ENCODE assay signal across 8 cellular contexts in genomic region chr17:63698886-63699637, GRCh38. TPM values are rescaled to one million over a fixed set of nuclear protein-coding genes. Genes with fewer than 3 reads are reported as not detected.
DNase-seq lines count a peak whose midpoint lies in the region; TF ChIP-seq lines count a peak whose summit lies in the region.

No MANE protein-coding gene starts in this region.

- H2BK12ac ChIP-seq in mesenchymal stem cell (ENCODE audit: low read length in 2 of 2), result no peak overlapping the region

- H2AK5ac ChIP-seq in mesenchymal stem cell (ENCODE audit: low read length, severe bottlenecking), result no peak overlapping the region

- H3K79me1 ChIP-seq in mesenchymal stem cell (replicated peaks; ENCODE audit: low read length, poor library complexity, severe bottlenecking), result peaks cover 9% of the 10 kb centered on the region

- H3K4me3 ChIP-seq in AG04450 (ENCODE audit: low read depth, low read length) (peak overlapping the region; percentile 55), KMS-11 (IDR thresholded peaks at IDR 0.05; ENCODE audit: insufficient read depth, low read depth, low read length) (no peak overlapping the region), colonic mucosa (peak overlapping the region; percentile 46), mesenchymal stem cell (ENCODE audit: insufficient read depth in 1 of 2, low read depth in 1 of 2, low read length in 2 of 2) (peak overlapping the region; percentile 18 to 76)

- intact Hi-C loops in colonic mucosa (cut with DNase I), result no loop called here

- peak; percentile 56 for TF ChIP-seq POLR2A in GM19193 (IDR thresholded peaks at IDR 0.05; ENCODE audit: extremely low read depth, insufficient read depth, insufficient read length)

- no peaks in the 10 kb centered on the region; the same call in 1 of the 2 replicates for H3K9me3 ChIP-seq in AG04450 (ENCODE audit: control insufficient read depth, insufficient read depth, low read length)
- H3K9me3 ChIP-seq in colonic mucosa, result no peaks in the 10 kb centered on the region
- H3K9me3 ChIP-seq in mesenchymal stem cell (ENCODE audit: control insufficient read depth, low read length), result no peaks in the 10 kb centered on the region

- peak overlapping the region; percentile 53 to 84 for H3K4ac ChIP-seq in mesenchymal stem cell (ENCODE audit: low read depth in 1 of 2, low read length in 2 of 2)

- no peak overlapping the region for H4K8ac ChIP-seq in mesenchymal stem cell (ENCODE audit: low read length)

- peak overlapping the region in 1 of 2 experiments; percentile 51 for H3K23ac ChIP-seq in mesenchymal stem cell (ENCODE audit: low read length in 2 of 2)

- POLR2A ChIA-PET in AG04450 (lab: Yijun Ruan, JAX), result interaction anchor here (1.1 kb wide), 1 partner anchor 77 kb away, joined by 4 read pairs; the partner anchor contains the start of gene MAP3K3

- no peak for DNase-seq in AG04450 (ENCODE audit: low read depth, low spot score)
- peak; percentile 78 for DNase-seq in activated CD4-positive, alpha-beta T cell treated with anti-CD3 and anti-CD28 coated beads for 1 hour
- peak; percentile 57 for DNase-seq in colonic mucosa
- DNase-seq in mesenchymal stem cell, result peak; percentile 68
- DNase-seq in stimulated activated CD8-positive, alpha-beta memory T cell treated with anti-CD3 and anti-CD28 coated beads, Interleukin-4, amount 100 ng/mL, for 1 hour (ENCODE audit: low read depth in 2 of 2, low spot score in 1 of 2), result peak; percentile 79 to 80
- no peak for DNase-seq in amniotic stem cell (lab: John Stamatoyannopoulos, UW)

- peaks cover 7% of the 10 kb centered on the region for H3K79me2 ChIP-seq in KMS-11 (ENCODE audit: insufficient read depth, low read depth)

- H2AFZ ChIP-seq in KMS-11 (ENCODE audit: low read depth) (peak overlapping the region; percentile 14; the same call in 1 of the 2 replicates), mesenchymal stem cell (ENCODE audit: low read depth, low read length) (no peak overlapping the region)

- H3K27me3 ChIP-seq in AG04450 (ENCODE audit: control insufficient read depth, insufficient read depth, low read length), result no peaks in the 10 kb centered on the region
- no peaks in the 10 kb centered on the region for H3K27me3 ChIP-seq in KMS-11 (ENCODE audit: insufficient read depth, low read depth)
- H3K27me3 ChIP-seq in colonic mucosa, result peaks cover 7% of the 10 kb centered on the region
- no peaks in the 10 kb centered on the region for H3K27me3 ChIP-seq in mesenchymal stem cell (ENCODE audit: control insufficient read depth in 1 of 2, insufficient read depth in 1 of 2, low read length in 2 of 2)

- H3K4me1 ChIP-seq in KMS-11 (ENCODE audit: low read depth, poor library complexity, severe bottlenecking) (peaks cover 36% of the 10 kb centered on the region), colonic mucosa (no peaks in the 10 kb centered on the region), mesenchymal stem cell (ENCODE audit: control insufficient read depth, insufficient read depth, low read depth, low read length) (peaks cover 42% of the 10 kb centered on the region)

- TF ChIP-seq CTCF in AG04450 (IDR thresholded peaks at IDR 0.05; ENCODE audit: low read depth, low read length) (no peak), KMS-11 (conservative IDR thresholded peaks at IDR 0.05; ENCODE audit: low read depth, low read length) (no peak), colonic mucosa (IDR thresholded peaks at IDR 0.05) (no peak)

- H3K27ac ChIP-seq in AG04450 (ENCODE audit: low read depth, low read length) (no peak overlapping the region), KMS-11 (no peak overlapping the region; the same call in 1 of the 2 replicates), colonic mucosa (peak overlapping the region; percentile 60), mesenchymal stem cell (ENCODE audit: low read length, poor library complexity, severe bottlenecking) (no peak overlapping the region)

- H2BK120ac ChIP-seq in mesenchymal stem cell (ENCODE audit: low read depth, low read length), result peak overlapping the region; percentile 91

- CTCF ChIA-PET in AG04450 (lab: Charles Lee), result interaction anchor here (0.8 to 1.1 kb wide), 2 partner anchors 18 to 86 kb away, joined by 3 read pairs; no protein-coding TSS in a partner anchor

- peak overlapping the region; percentile 82 for H3K4me2 ChIP-seq in KMS-11
- peak overlapping the region; percentile 80 for H3K4me2 ChIP-seq in mesenchymal stem cell (ENCODE audit: low read length, poor library complexity, severe bottlenecking)

- H3K18ac ChIP-seq in mesenchymal stem cell (ENCODE audit: low read depth in 1 of 2, low read length in 2 of 2), result peak overlapping the region; percentile 64 to 91

- H3K36me3 ChIP-seq in KMS-11 (ENCODE audit: insufficient read depth) (no peaks in the 10 kb centered on the region), colonic mucosa (no peaks in the 10 kb centered on the region), mesenchymal stem cell (ENCODE audit: control insufficient read depth in 1 of 2, insufficient read depth in 2 of 2, low read depth in 1 of 2, low read length in 2 of 2) (peaks cover 26 to 59% of the 10 kb centered on the region in 2 experiments)

- H4K20me1 ChIP-seq in KMS-11 (ENCODE audit: insufficient read depth), result no peaks in the 10 kb centered on the region

- H3K14ac ChIP-seq in mesenchymal stem cell (ENCODE audit: low read length in 2 of 2), result peak overlapping the region in 1 of 2 experiments; percentile 71

- peak overlapping the region; percentile 70 for H4K91ac ChIP-seq in mesenchymal stem cell (ENCODE audit: low read length)

- 4% methylated on average over 31 of the region's 45 CpGs for whole genome bisulfite sequencing in mesenchymal stem cell

- H3K9ac ChIP-seq in KMS-11 (peak overlapping the region; percentile 59), colonic mucosa (ENCODE audit: low read depth in 2 of 2, low read length in 2 of 2) (peak overlapping the region; percentile 58 to 63), mesenchymal stem cell (ENCODE audit: low read length) (no peak overlapping the region)

- H2BK15ac ChIP-seq in mesenchymal stem cell (ENCODE audit: low read depth, poor library complexity, severe bottlenecking), result peak overlapping the region; percentile 80

- H2BK5ac ChIP-seq in mesenchymal stem cell (ENCODE audit: low read depth, low read length, poor library complexity, severe bottlenecking), result peak overlapping the region; percentile 66

RNA-seq across cellular contexts. Expression of gene LIMD2, which starts 0.9 kb away (rescaled TPM):
- polyA plus RNA-seq in AG04450 (2011; rRNA removed), result 13.4 and 24.6 TPM in 2 replicates
- 4.5 and 10.3 TPM in 2 replicates for polyA minus RNA-seq in AG04450 (2011; rRNA and poly(A)+ RNA removed)
- total RNA-seq in colonic mucosa, result 1 to 10 TPM; 3.6 to 5.6 TPM
- 34.6 TPM for polyA plus RNA-seq in mesenchymal stem cell (2013, experiment 1 of 2)
- 32.7 TPM for polyA plus RNA-seq in mesenchymal stem cell (2013, experiment 2 of 2)

RNA-seq across cellular contexts. Expression of gene STRADA, which starts 42.5 kb away (rescaled TPM):
- 28.0 and 28.1 TPM in 2 replicates for polyA plus RNA-seq in AG04450 (2011; rRNA removed)
- 25.8 and 27.9 TPM in 2 replicates for polyA minus RNA-seq in AG04450 (2011; rRNA and poly(A)+ RNA removed)
- 10 to 100 TPM; 15.6 to 19.9 TPM for total RNA-seq in colonic mucosa
- polyA plus RNA-seq in mesenchymal stem cell (2013, experiment 1 of 2), result 17.3 TPM
- 16.9 TPM for polyA plus RNA-seq in mesenchymal stem cell (2013, experiment 2 of 2)

Comparison
In these comparisons a context has a peak if more than half of its experiments do, and no peak if none do; other contexts are left out.
1. DNase-seq: peak in activated CD4-positive, alpha-beta T cell treated with anti-CD3 and anti-CD28 coated beads for 1 hour (single experiment), colonic mucosa (single experiment), mesenchymal stem cell (single experiment) and stimulated activated CD8-positive, alpha-beta memory T cell treated with anti-CD3 and anti-CD28 coated beads, Interleukin-4, amount 100 ng/mL, for 1 hour (2 of 2); none in AG04450 (single experiment) and amniotic stem cell (single experiment).